ENCODE assay signal across 8 cellular contexts in genomic region chr2:75560768-75561565, GRCh38. TPM values are rescaled to one million over a fixed set of nuclear protein-coding genes. Genes with fewer than 3 reads are reported as not detected.
A peak's percentile ranks its signal among the peaks of the same experiment; 100 is the strongest.
DNase-seq lines count a peak whose midpoint lies in the region; ATAC-seq and TF ChIP-seq lines count a peak whose summit lies in the region.

Gene EVA1A (minus strand): TSS chr2:75560939. CDS start chr2:75518140, 42,799 bp downstream.

- H3K4me1 Mint-ChIP-seq in activated B cell treated with CpG ODN at 0.5 μM for 24 hours: peaks cover 12% of the 10 kb centered on the region
- H3K4me1 Mint-ChIP-seq in neural crest cell: peaks cover 16% of the 10 kb centered on the region

- H3K27ac Mint-ChIP-seq in activated B cell treated with CpG ODN at 0.5 μM for 24 hours (no peak within 1 kb of the TSS), neural crest cell (ENCODE audit: unreplicated experiment) (peak within 1 kb of the TSS; percentile 95)

- ATAC-seq in HG03354 (IDR thresholded peaks at IDR 0.05; ENCODE audit: poor library complexity, severe bottlenecking, unreplicated experiment): peak; percentile 48
- no peak for ATAC-seq in activated B cell treated with CpG ODN at 0.5 μM for 24 hours (ENCODE audit: low read depth)
- ATAC-seq in GM18861 (IDR thresholded peaks at IDR 0.05; ENCODE audit: unreplicated experiment): no peak
- no peak for ATAC-seq in left colon

- peaks cover 32% of the 10 kb centered on the region for H3K27me3 Mint-ChIP-seq in activated B cell treated with CpG ODN at 0.5 μM for 24 hours
- H3K27me3 Mint-ChIP-seq in neural crest cell (ENCODE audit: low read depth): peaks cover 25% of the 10 kb centered on the region

- intact Hi-C loops in activated B cell treated with CpG ODN at 0.5 μM for 24 hours (cut with micrococcal nuclease): no loop called here
- intact Hi-C loops in left colon (cut with DNase I, micrococcal nuclease): no loop called here

- H3K9me3 Mint-ChIP-seq in activated B cell treated with CpG ODN at 0.5 μM for 24 hours (no peaks in the 10 kb centered on the region), neural crest cell (no peaks in the 10 kb centered on the region)

- H3K4me3 Mint-ChIP-seq in activated B cell treated with CpG ODN at 0.5 μM for 24 hours (peak within 1 kb of the TSS; percentile 76), neural crest cell (peak within 1 kb of the TSS; percentile 96)

- CTCF ChIA-PET in activated B cell treated with CpG ODN at 0.5 μM for 24 hours (lab: Charles Lee): no interaction called here

- peak within 1 kb of the TSS; percentile 73 for H3K4me3 ChIP-seq in fibroblast of pulmonary artery (replicated peaks; ENCODE audit: low read depth, low read length)

- TF ChIP-seq CTCF in activated B cell treated with CpG ODN at 0.5 μM for 24 hours (IDR thresholded peaks at IDR 0.05) (no peak), fibroblast of pulmonary artery (IDR thresholded peaks at IDR 0.05; ENCODE audit: low read length, missing control alignments) (no peak), neural crest cell (conservative IDR thresholded peaks at IDR 0.05) (no peak)

- H3K36me3 Mint-ChIP-seq in activated B cell treated with CpG ODN at 0.5 μM for 24 hours (ENCODE audit: low read depth) (no peaks in the 10 kb centered on the region), neural crest cell (ENCODE audit: low read depth) (no peaks in the 10 kb centered on the region)

- POLR2A ChIA-PET in activated B cell treated with CpG ODN at 0.5 μM for 24 hours (lab: Charles Lee): no interaction called here

- DNase-seq in DMS 273 (lab: John Stamatoyannopoulos, UW; ENCODE audit: unreplicated experiment) (peak; percentile 59), DMS 273 treated with DMSO at 0.1 percent for 48 hours (lab: John Stamatoyannopoulos, UW) (no peak), activated B cell treated with CpG ODN at 0.5 μM for 24 hours (no peak), fibroblast of pulmonary artery (ENCODE audit: low read depth) (peak; percentile 74), neural crest cell (ENCODE audit: low read depth, low spot score) (peak; percentile 34), left colon (no peak)

RNA-seq across cellular contexts. Expression of gene EVA1A, which starts in this region (rescaled TPM):
- total RNA-seq in activated B cell treated with CpG ODN at 0.5 μM for 24 hours (not detected in 2 replicates), neural crest cell (3.6 and 3.8 TPM in 2 replicates), left colon (under 1 TPM; 0.55 to 0.87 TPM)

Comparison
In these comparisons a context has a peak if more than half of its experiments do, and no peak if none do; other contexts are left out.
1. DNase-seq: peak in DMS 273 (single experiment), fibroblast of pulmonary artery (single experiment) and neural crest cell (single experiment); none in DMS 273 treated with DMSO at 0.1 percent for 48 hours (single experiment), activated B cell treated with CpG ODN at 0.5 μM for 24 hours (single experiment) and left colon (0 of 2).